In genomic region chr1:192861860-192862259, GRCh38 we compare ENCODE assay signal across 32 cellular contexts. TPM values are rescaled to one million over a fixed set of nuclear protein-coding genes. Genes with fewer than 3 reads are reported as not detected.
A peak's percentile ranks its signal among the peaks of the same experiment; 100 is the strongest.
DNase-seq lines count a peak whose midpoint lies in the region; ATAC-seq, FAIRE-seq and TF ChIP-seq lines count a peak whose summit lies in the region.
"Had no signal": no experiment of that assay in that cellular context is flagged by ENCODE, and none has a peak within 500 bp of the region (broad histone marks: within the 10 kb centered on the region; RNA-seq: fewer than 3 reads in every experiment).

No MANE protein-coding gene starts in this region.

- CTCF ChIA-PET in A549 (lab: Yijun Ruan, JAX), result interaction anchor here (1.0 kb wide), 1 partner anchor 11 kb away, joined by 3 read pairs; no protein-coding TSS in a partner anchor
- CTCF ChIA-PET in endothelial cell of umbilical vein (lab: Charles Lee), result interaction anchor here (0.5 to 1.4 kb wide), 6 partner anchors 9 to 1632 kb away, joined by 3 to 12 read pairs (median 6); no protein-coding TSS in a partner anchor

- H2AFZ ChIP-seq in endothelial cell of umbilical vein (ENCODE audit: low read depth, low read length) (no peak overlapping the region), neural cell (ENCODE audit: low read depth, low read length) (no peak overlapping the region)

- TF ChIP-seq EP300 in A549 (IDR thresholded peaks at IDR 0.05), result no peak
- TF ChIP-seq EP300 in neural cell (conservative IDR thresholded peaks at IDR 0.05; ENCODE audit: poor library complexity, severe bottlenecking), result no peak

- intact Hi-C loops in endothelial cell of umbilical vein (cut with micrococcal nuclease), result no loop called here

- no peak for TF ChIP-seq POLR2A in A549 (IDR thresholded peaks at IDR 0.05; ENCODE audit: low read length)
- TF ChIP-seq POLR2A in endothelial cell of umbilical vein (IDR thresholded peaks at IDR 0.05; ENCODE audit: low read depth, low read length), result no peak
- TF ChIP-seq POLR2A in GM18505 (IDR thresholded peaks at IDR 0.05; ENCODE audit: borderline replicate concordance, extremely low read depth, insufficient read depth, insufficient read length), result no peak

- H3K9ac ChIP-seq in endothelial cell of umbilical vein (replicated peaks; ENCODE audit: extremely low read depth, insufficient read depth, low read length), result no peak overlapping the region
- peak overlapping the region; percentile 2 for H3K9ac ChIP-seq in neural cell (ENCODE audit: low read length)

- peak overlapping the region in 1 of 2 experiments; percentile 56; a peak in 1 of 6 replicates for H3K27ac ChIP-seq in A549
- H3K27ac ChIP-seq in endothelial cell of umbilical vein (ENCODE audit: insufficient read depth, low read depth, low read length), result no peak overlapping the region
- peak overlapping the region; percentile 47 for H3K27ac ChIP-seq in neural cell (ENCODE audit: low read length)
- H3K27ac ChIP-seq: lower lobe of right lung, suprapubic skin, upper lobe of left lung had no signal

- H4K20me1 ChIP-seq in endothelial cell of umbilical vein (replicated peaks; ENCODE audit: control insufficient read depth, extremely low read depth, insufficient read depth, low read length) (no peaks in the 10 kb centered on the region), neural cell (ENCODE audit: insufficient read depth) (no peaks in the 10 kb centered on the region)

- POLR2A ChIA-PET in A549 (lab: Yijun Ruan, JAX) (no interaction called here), endothelial cell of umbilical vein (lab: Charles Lee) (no interaction called here)

- H3K4me1 ChIP-seq in A549 (peaks cover 13% of the 10 kb centered on the region; the same call in 2 of the 3 replicates), endothelial cell of umbilical vein (ENCODE audit: control insufficient read depth, extremely low read depth, insufficient read depth, low read length) (no peaks in the 10 kb centered on the region)
- H3K4me1 ChIP-seq: lower lobe of right lung, suprapubic skin, upper lobe of left lung had no signal

- FAIRE-seq in A549 (lab: Jason Lieb, UNC) (no peak), endothelial cell of umbilical vein (lab: Jason Lieb, UNC) (no peak)
- FAIRE-seq: astrocyte, HTR-8/SVneo had no signal

- H3K4me3 ChIP-seq in A549 (no peak overlapping the region), endothelial cell of umbilical vein (replicated peaks in 1 of 3; ENCODE audit: insufficient read depth in 1 of 3, low read depth in 1 of 3, low read length in 3 of 3) (no peak overlapping the region), neural cell (ENCODE audit: low read length) (no peak overlapping the region)
- H3K4me3 ChIP-seq: lower lobe of right lung, suprapubic skin, upper lobe of left lung had no signal

- H3K27me3 ChIP-seq in endothelial cell of umbilical vein (ENCODE audit: control insufficient read depth in 2 of 2, insufficient read depth in 2 of 2, low read length in 2 of 2) (no peaks in the 10 kb centered on the region), neural cell (ENCODE audit: insufficient read depth, low read depth, low read length) (no peaks in the 10 kb centered on the region)
- H3K27me3 ChIP-seq: suprapubic skin, upper lobe of left lung had no signal

- TF ChIP-seq RAD21 in A549 (conservative IDR thresholded peaks at IDR 0.05 in 1 of 2, IDR thresholded peaks at IDR 0.05 in 1 of 2), result no peak
- TF ChIP-seq RAD21 in neural cell (conservative IDR thresholded peaks at IDR 0.05), result no peak

- H3K36me3 ChIP-seq in endothelial cell of umbilical vein (ENCODE audit: control insufficient read depth in 2 of 2, extremely low read depth in 1 of 2, insufficient read depth in 2 of 2, low read length in 2 of 2), result no peaks in the 10 kb centered on the region
- no peaks in the 10 kb centered on the region for H3K36me3 ChIP-seq in neural cell (ENCODE audit: insufficient read depth, low read length)
- H3K36me3 ChIP-seq: lower lobe of right lung, suprapubic skin, upper lobe of left lung had no signal

- H3F3A ChIP-seq in neural cell (ENCODE audit: insufficient read depth, low read length, poor library complexity, severe bottlenecking), result no peaks in the 10 kb centered on the region

- WGBS in A549 (ENCODE audit: missing lambda C conversion rate), result 8% methylated on average over 4 of the region's 4 CpGs

- H3K9me2 ChIP-seq in neural cell (ENCODE audit: insufficient read depth, low read length), result no peaks in the 10 kb centered on the region

- H3K4me2 ChIP-seq in A549 (peak overlapping the region; percentile 23; the same call in 1 of the 3 replicates), endothelial cell of umbilical vein (ENCODE audit: insufficient read depth, low read length) (no peak overlapping the region), neural cell (ENCODE audit: low read length) (no peak overlapping the region)

- no TSS peak for BruUV-seq in endothelial cell of umbilical vein (replicated peaks; lab: Mats Ljungman, UMichigan)

- no peaks in the 10 kb centered on the region for H3K9me3 ChIP-seq in A549
- no peaks in the 10 kb centered on the region for H3K9me3 ChIP-seq in endothelial cell of umbilical vein (replicated peaks; ENCODE audit: control insufficient read depth, insufficient read depth, low read length)
- H3K9me3 ChIP-seq in neural cell (ENCODE audit: low read length), result no peaks in the 10 kb centered on the region
- H3K9me3 ChIP-seq: lower lobe of right lung, suprapubic skin, upper lobe of left lung had no signal

- no peaks in the 10 kb centered on the region for H3K9me1 ChIP-seq in endothelial cell of umbilical vein (replicated peaks; ENCODE audit: control insufficient read depth, extremely low read depth, insufficient read depth, low read length)

- ATAC-seq in A549, result no peak
- ATAC-seq in HG03280 (IDR thresholded peaks at IDR 0.05; ENCODE audit: unreplicated experiment), result no peak
- ATAC-seq in GM19463 (IDR thresholded peaks at IDR 0.05; ENCODE audit: unreplicated experiment), result no peak
- ATAC-seq in GM18505 (IDR thresholded peaks at IDR 0.05; ENCODE audit: unreplicated experiment), result no peak
- ATAC-seq: activated naive CD8-positive, alpha-beta T cell treated with anti-CD3 and anti-CD28 coated beads, Interleukin-2, amount 50 U/mL, for 24 hours; CD8-positive, alpha-beta T cell; lower lobe of right lung; natural killer cell treated with Interleukin-12 subunit alpha and Interleukin-12 subunit beta and Interleukin-15 and Interleukin-18, amount 100 ng/mL, for 72 hours; SK-N-SH treated with all-trans-retinoic acid at 6 μM for 48 hours; T-helper 17 cell had no signal

- H3K79me2 ChIP-seq in endothelial cell of umbilical vein (ENCODE audit: control insufficient read depth, insufficient read depth, low read length), result no peaks in the 10 kb centered on the region
- no peaks in the 10 kb centered on the region for H3K79me2 ChIP-seq in neural cell (replicated peaks; ENCODE audit: insufficient read depth, low read length)

- TF ChIP-seq CTCF in A549 (IDR thresholded peaks at IDR 0.05), result no peak
- TF ChIP-seq CTCF in endothelial cell of umbilical vein (IDR thresholded peaks at IDR 0.05; ENCODE audit: extremely low read depth in 1 of 2, insufficient read depth in 1 of 2, low read depth in 1 of 2, low read length in 2 of 2), result no peak
- TF ChIP-seq CTCF in neural cell (IDR thresholded peaks at IDR 0.05; ENCODE audit: poor library complexity, severe bottlenecking), result no peak

- DNase-seq in A549 (ENCODE audit: low read depth in 1 of 2, low spot score in 1 of 2), result peak in 1 of 2 experiments; percentile 3
- DNase-seq in NCI-H460 (ENCODE audit: extremely low read depth, low read depth), result peak; percentile 38
- DNase-seq in endothelial cell of umbilical vein (ENCODE audit: low read depth, low spot score), result peak; percentile 16
- no peak for DNase-seq in putamen (ENCODE audit: low spot score)
- DNase-seq: activated CD4-positive, alpha-beta T cell treated with anti-CD3 and anti-CD28 coated beads, Interleukin-2, amount 50 U/mL, for 48 hours; activated naive CD4-positive, alpha-beta T cell; activated naive CD8-positive, alpha-beta T cell treated with anti-CD3 and anti-CD28 coated beads, Interleukin-2, amount 50 U/mL, for 24 hours; activated T-cell treated with anti-CD3 and anti-CD28 coated beads, Interleukin-2, amount 50 U/mL, for 48 hours; CD8-positive, alpha-beta T cell; central memory CD4-positive, alpha-beta T cell; cortex of kidney; DMS 273 treated with DMSO at 0.1 percent for 48 hours; effector memory CD4-positive, alpha-beta T cell; kidney glomerular epithelial cell; lower lobe of right lung; NCI-H1436; NCI-H2107; NCI-H774; retina; stimulated activated CD4-positive, alpha-beta T cell treated with anti-CD3 and anti-CD28 coated beads, Interleukin-1b, Interleukin-23, amount 100 ng/mL, for 48 hours; stimulated activated naive CD4-positive, alpha-beta T cell treated with Interleukin-2 at 50 U/mL for 16 hours; T-helper 17 cell; upper lobe of left lung had no signal

- dilution Hi-C loops in endothelial cell of umbilical vein (cut with MboI; ENCODE audit: extremely low pct_ligation_motif_present, low sequenced_read_pairs), result no loop called here

TF ChIP-seq in A549, 52 proteins besides CTCF, POLR2A, EP300 and RAD21 (continues in another document):
- no peak for TF ChIP-seq SMC3 (IDR thresholded peaks at IDR 0.05)
- TF ChIP-seq BHLHE40 (IDR thresholded peaks at IDR 0.05; ENCODE audit: low read depth, low read length), result no peak

TF ChIP-seq in neural cell, 6 proteins besides CTCF, POLR2A, EP300 and RAD21 (continues in another document):
- no peak for TF ChIP-seq MXI1 (conservative IDR thresholded peaks at IDR 0.05; ENCODE audit: poor library complexity, severe bottlenecking)
- TF ChIP-seq EZH2 (IDR thresholded peaks at IDR 0.05; ENCODE audit: borderline replicate concordance, insufficient read depth, low read length, poor library complexity, severe bottlenecking), result no peak
- TF ChIP-seq TAF1 (IDR thresholded peaks at IDR 0.05; ENCODE audit: low read depth), result no peak

RNA-seq across cellular contexts. Expression of gene RGS2, which starts 53.0 kb away (rescaled TPM):
- polyA plus RNA-seq in A549 (2011; rRNA removed) (17.9 and 26.5 TPM in 2 replicates), A549 (2017; fragmentation: RNase III; extraction: RNeasy Plus Mini Kit Qiagen cat#74134 plus additional on column Dnase treatment) (18.4 to 20.1 TPM (median 20.1 TPM) in 3 replicates), endothelial cell of umbilical vein (4.4 and 6.1 TPM in 2 replicates), neural cell (166 and 189 TPM in 2 replicates)
- polyA plus RNA-seq in A549 (2012; cell fraction: cytosol; rRNA removed), result 9.8 and 13.0 TPM in 2 replicates
- polyA plus RNA-seq in A549 (2012; cell fraction: nucleus; rRNA removed), result 5.4 and 7.8 TPM in 2 replicates
- polyA minus RNA-seq in A549 (2011; rRNA and poly(A)+ RNA removed), result 4.5 and 4.8 TPM in 2 replicates
- 1,186 and 1,197 TPM in 2 replicates for total RNA-seq in NCI-H460 (2014; rRNA removed; shearing (Covaris generic))
- 496 and 602 TPM in 2 replicates for polyA plus RNA-seq in NCI-H460 (2014; cell fraction: nucleus; rRNA removed)
- 9.1 and 9.5 TPM in 2 replicates for total RNA-seq in endothelial cell of umbilical vein
- 13.2 and 14.9 TPM in 2 replicates for polyA plus RNA-seq in endothelial cell of umbilical vein (2011; cell fraction: cytosol; rRNA removed)
- 20.7 and 22.9 TPM in 2 replicates for polyA plus RNA-seq in endothelial cell of umbilical vein (2011; cell fraction: nucleus; rRNA removed)
- 8.3 and 14.8 TPM in 2 replicates for polyA plus RNA-seq in endothelial cell of umbilical vein (2012)
- polyA minus RNA-seq in endothelial cell of umbilical vein (4.0 and 5.5 TPM in 2 replicates), neural cell (238 and 265 TPM in 2 replicates)
- 15.1 TPM for polyA minus RNA-seq in endothelial cell of umbilical vein (2011; cell fraction: cytosol; rRNA and poly(A)+ RNA removed)
- 18.0 and 23.7 TPM in 2 replicates for polyA minus RNA-seq in endothelial cell of umbilical vein (2011; cell fraction: nucleus; rRNA and poly(A)+ RNA removed)
